In genomic region chr13:24232474-24232873, GRCh38 we compare ENCODE assay signal across 1 cellular context.
TF ChIP-seq lines count a peak whose summit lies in the region.

No MANE protein-coding gene starts in this region.

TF ChIP-seq in GM23338, 12 proteins besides CTCF, POLR2A, EP300 and RAD21 (continued from another document):
- TF ChIP-seq ETS1 (IDR thresholded peaks at IDR 0.05) = no peak
- no peak for TF ChIP-seq ZNF114 (CRISPR knock-in tag; IDR thresholded peaks at IDR 0.05)
- no peak for TF ChIP-seq STAT1 (IDR thresholded peaks at IDR 0.05; ENCODE audit: unreplicated experiment)
- no peak for TF ChIP-seq EZH2 (IDR thresholded peaks at IDR 0.05; ENCODE audit: low read depth, unreplicated experiment)
